31 cellular contexts compared by ENCODE assay signal in genomic region chr4:6452897-6453687, GRCh38. TPM values are rescaled to one million over a fixed set of nuclear protein-coding genes. Genes with fewer than 3 reads are reported as not detected.
"Had no signal": no experiment of that assay in that cellular context is flagged by ENCODE, and none has a peak within 500 bp of the region (broad histone marks: within the 10 kb centered on the region; RNA-seq: fewer than 3 reads in every experiment).

No MANE protein-coding gene starts in this region.

- H3K4me1 Mint-ChIP-seq: activated CD4-positive, alpha-beta T cell treated with anti-CD3 and anti-CD28 coated beads for 36 hours; activated CD8-positive, alpha-beta memory T cell treated with anti-CD3 and anti-CD28 coated beads, Interleukin-2, amount 10 ng/mL, durations not matched to agents 7 days and 5 days; mesothelial cell of epicardium; naive thymus-derived CD4-positive, alpha-beta T cell; T-cell had no signal

- H3K36me3 Mint-ChIP-seq: activated CD8-positive, alpha-beta memory T cell treated with anti-CD3 and anti-CD28 coated beads, Interleukin-2, amount 10 ng/mL, durations not matched to agents 7 days and 5 days; mesothelial cell of epicardium; naive thymus-derived CD4-positive, alpha-beta T cell; T-cell had no signal

- DNase-seq: activated CD4-positive, alpha-beta T cell treated with anti-CD3 and anti-CD28 coated beads for 36 hours; activated CD4-positive, CD25-positive, alpha-beta regulatory T cell; activated CD8-positive, alpha-beta memory T cell treated with anti-CD3 and anti-CD28 coated beads, Interleukin-2, amount 10 ng/mL, durations not matched to agents 7 days and 5 days; activated CD8-positive, alpha-beta T cell treated with anti-CD3 and anti-CD28 coated beads, Interleukin-2, amount 10 ng/mL, durations not matched to agents 7 days and 5 days; activated naive CD4-positive, alpha-beta T cell; activated T-cell treated with anti-CD3 and anti-CD28 coated beads, Interleukin-2, amount 50 U/mL, for 48 hours; adrenal gland; cortex of kidney; effector memory CD8-positive, alpha-beta T cell; hippocampal formation; left cardiac atrium; mammary epithelial cell; naive thymus-derived CD4-positive, alpha-beta T cell; nucleus accumbens; T-cell; trophoblast cell had no signal

- H3K4me1 ChIP-seq: adrenal gland, ascending aorta, gastroesophageal sphincter, parathyroid adenoma, right atrium auricular region, uterus had no signal

- H3K9me3 ChIP-seq: adrenal gland, ascending aorta, right atrium auricular region, thoracic aorta, uterus had no signal

- ATAC-seq: activated CD4-positive, alpha-beta T cell treated with anti-CD3 and anti-CD28 coated beads for 36 hours; activated CD8-positive, alpha-beta memory T cell treated with anti-CD3 and anti-CD28 coated beads, Interleukin-2, amount 10 ng/mL, durations not matched to agents 7 days and 5 days; activated CD8-positive, alpha-beta T cell treated with anti-CD3 and anti-CD28 coated beads, Interleukin-2, amount 10 ng/mL, durations not matched to agents 7 days and 5 days; activated naive CD4-positive, alpha-beta T cell treated with anti-CD3 and anti-CD28 coated beads, Interleukin-2, amount 50 U/mL, for 72 hours; effector memory CD8-positive, alpha-beta T cell; gastroesophageal sphincter; left cardiac atrium; naive thymus-derived CD4-positive, alpha-beta T cell; T-cell had no signal

- H3K4me3 ChIP-seq: adrenal gland, ascending aorta, cardiac muscle cell, gastroesophageal sphincter, right atrium auricular region, thoracic aorta, uterus had no signal

- H3K27ac Mint-ChIP-seq: activated CD4-positive, alpha-beta T cell treated with anti-CD3 and anti-CD28 coated beads for 36 hours; activated CD8-positive, alpha-beta memory T cell treated with anti-CD3 and anti-CD28 coated beads, Interleukin-2, amount 10 ng/mL, durations not matched to agents 7 days and 5 days; activated CD8-positive, alpha-beta T cell treated with anti-CD3 and anti-CD28 coated beads, Interleukin-2, amount 10 ng/mL, durations not matched to agents 7 days and 5 days; activated naive CD4-positive, alpha-beta T cell treated with anti-CD3 and anti-CD28 coated beads, Interleukin-2, amount 50 U/mL, for 72 hours; brain; effector memory CD8-positive, alpha-beta T cell; mesothelial cell of epicardium; naive thymus-derived CD4-positive, alpha-beta T cell; stimulated activated naive CD8-positive, alpha-beta T cell treated with anti-CD3 and anti-CD28 coated beads, Interleukin-15, Interleukin-2, amounts not matched to agents 100 ng/mL and 50 ng/mL, for 24 hours; T-cell had no signal

- H3K36me3 ChIP-seq: adrenal gland, ascending aorta, cardiac muscle cell, gastroesophageal sphincter, right atrium auricular region, thoracic aorta, uterus had no signal

- H3K4me3 Mint-ChIP-seq: activated CD4-positive, alpha-beta T cell treated with anti-CD3 and anti-CD28 coated beads for 36 hours; activated CD8-positive, alpha-beta memory T cell treated with anti-CD3 and anti-CD28 coated beads, Interleukin-2, amount 10 ng/mL, durations not matched to agents 7 days and 5 days; activated CD8-positive, alpha-beta T cell treated with anti-CD3 and anti-CD28 coated beads, Interleukin-2, amount 10 ng/mL, durations not matched to agents 7 days and 5 days; brain; effector memory CD8-positive, alpha-beta T cell; mesothelial cell of epicardium; naive thymus-derived CD4-positive, alpha-beta T cell; stimulated activated naive CD8-positive, alpha-beta T cell treated with anti-CD3 and anti-CD28 coated beads, Interleukin-15, Interleukin-2, amounts not matched to agents 100 ng/mL and 50 ng/mL, for 24 hours; T-cell had no signal

- H3K27ac ChIP-seq: adrenal gland, ascending aorta, cardiac muscle cell, gastroesophageal sphincter, parathyroid adenoma, right atrium auricular region, thoracic aorta had no signal

- H2AFZ ChIP-seq: parathyroid adenoma had no signal

- FAIRE-seq: keratinocyte had no signal

- H3K79me2 ChIP-seq: parathyroid adenoma had no signal

- H3K9me3 Mint-ChIP-seq: mesothelial cell of epicardium; stimulated activated naive CD8-positive, alpha-beta T cell treated with anti-CD3 and anti-CD28 coated beads, Interleukin-15, Interleukin-2, amounts not matched to agents 100 ng/mL and 50 ng/mL, for 24 hours had no signal

- H3K27me3 ChIP-seq: adrenal gland, ascending aorta, right atrium auricular region, uterus had no signal

- H3K9ac ChIP-seq: parathyroid adenoma had no signal

RNA-seq across cellular contexts. Expression of gene PPP2R2C, which starts 19.3 kb away (rescaled TPM):
- total RNA-seq: activated CD8-positive, alpha-beta memory T cell treated with anti-CD3 and anti-CD28 coated beads, Interleukin-2, amount 10 ng/mL, durations not matched to agents 7 days and 5 days; activated CD8-positive, alpha-beta T cell treated with anti-CD3 and anti-CD28 coated beads, Interleukin-2, amount 10 ng/mL, durations not matched to agents 7 days and 5 days; activated naive CD4-positive, alpha-beta T cell treated with anti-CD3 and anti-CD28 coated beads, Interleukin-2, amount 50 U/mL, for 72 hours; cardiac muscle cell; fibroblast of villous mesenchyme; naive thymus-derived CD4-positive, alpha-beta T cell; pulmonary artery endothelial cell; T-helper 2 cell treated with Interferon-gamma antibody and Interleukin-4, amounts not matched to agents 100 ng/mL and 5 ng/mL, for 36 hours had no signal
- polyA plus RNA-seq: cardiac muscle cell; naive thymus-derived CD4-positive, alpha-beta T cell had no signal
